Comparison of ENCODE assay signal across 3 cellular contexts in genomic region chr13:46578590-46578975, GRCh38.
TF ChIP-seq lines count a peak whose summit lies in the region.

No MANE protein-coding gene starts in this region.

TF ChIP-seq in SK-N-SH, 30 proteins besides CTCF, POLR2A, EP300 and RAD21 (continued from another document):
- no peak for TF ChIP-seq ZBTB33 (IDR thresholded peaks at IDR 0.05; ENCODE audit: borderline replicate concordance, low read depth)
- no peak for TF ChIP-seq NFIC (IDR thresholded peaks at IDR 0.05; ENCODE audit: borderline replicate concordance)
- TF ChIP-seq RXRA (IDR thresholded peaks at IDR 0.05; ENCODE audit: borderline replicate concordance, low read depth), result no peak
- no peak for TF ChIP-seq NRF1 (IDR thresholded peaks at IDR 0.05; ENCODE audit: low read depth, low read length)
- no peak for TF ChIP-seq PBX3 (IDR thresholded peaks at IDR 0.05)
- no peak for TF ChIP-seq YY1 (IDR thresholded peaks at IDR 0.05; ENCODE audit: low read depth)
- TF ChIP-seq GABPA (IDR thresholded peaks at IDR 0.05; ENCODE audit: low read depth), result no peak
- no peak for TF ChIP-seq TCF12 (IDR thresholded peaks at IDR 0.05)
- TF ChIP-seq TEAD4 (IDR thresholded peaks at IDR 0.05; ENCODE audit: borderline replicate concordance, insufficient read depth), result no peak
- TF ChIP-seq MXI1 (IDR thresholded peaks at IDR 0.05; ENCODE audit: low read depth, low read length), result no peak

TF ChIP-seq in SK-N-SH treated with all-trans-retinoic acid at 6 μM for 48 hours, 23 proteins besides CTCF, POLR2A, EP300 and RAD21 (continued from another document):
- no peak for TF ChIP-seq TSHZ2 (CRISPR knock-in tag; IDR thresholded peaks at IDR 0.05)
- no peak for TF ChIP-seq TCF4 (CRISPR knock-in tag; IDR thresholded peaks at IDR 0.05; ENCODE audit: borderline replicate concordance)
- TF ChIP-seq SNAI2 (CRISPR knock-in tag; IDR thresholded peaks at IDR 0.05), result no peak
- no peak for TF ChIP-seq ARNTL (CRISPR knock-in tag; IDR thresholded peaks at IDR 0.05; ENCODE audit: borderline replicate concordance, low read depth)
- TF ChIP-seq ZC3H10 (CRISPR knock-in tag; IDR thresholded peaks at IDR 0.05), result no peak
- no peak for TF ChIP-seq RARB (CRISPR knock-in tag; IDR thresholded peaks at IDR 0.05)
- no peak for TF ChIP-seq PATZ1 (CRISPR knock-in tag; IDR thresholded peaks at IDR 0.05; ENCODE audit: borderline replicate concordance)
- no peak for TF ChIP-seq CREB5 (CRISPR knock-in tag; IDR thresholded peaks at IDR 0.05; ENCODE audit: low read depth)
- TF ChIP-seq CSDC2 (CRISPR knock-in tag; IDR thresholded peaks at IDR 0.05), result no peak
- TF ChIP-seq PPARA (CRISPR knock-in tag; IDR thresholded peaks at IDR 0.05; ENCODE audit: borderline replicate concordance), result no peak

TF ChIP-seq in GM23338, 12 proteins besides CTCF, POLR2A, EP300 and RAD21:
- TF ChIP-seq ZNF462 (CRISPR knock-in tag; IDR thresholded peaks at IDR 0.05) (no peak), ZNF114 (CRISPR knock-in tag; IDR thresholded peaks at IDR 0.05) (no peak), ZNF331 (CRISPR knock-in tag; IDR thresholded peaks at IDR 0.05; ENCODE audit: low read depth) (no peak), REST (IDR thresholded peaks at IDR 0.05; ENCODE audit: unreplicated experiment) (no peak), EZH2phosphoT487 (IDR thresholded peaks at IDR 0.05; ENCODE audit: unreplicated experiment) (no peak), JUNB (IDR thresholded peaks at IDR 0.05; ENCODE audit: unreplicated experiment) (no peak), CREB1 (CRISPR knock-in tag; IDR thresholded peaks at IDR 0.05; ENCODE audit: low read depth) (no peak), EZH2 (IDR thresholded peaks at IDR 0.05; ENCODE audit: low read depth, unreplicated experiment) (no peak), STAT1 (IDR thresholded peaks at IDR 0.05; ENCODE audit: unreplicated experiment) (no peak), POLR2AphosphoS5 (IDR thresholded peaks at IDR 0.05; ENCODE audit: low read depth) (no peak), ETS1 (IDR thresholded peaks at IDR 0.05) (no peak), NANOG (IDR thresholded peaks at IDR 0.05; ENCODE audit: borderline replicate concordance) (no peak)
